In the genomic region with DNA sequence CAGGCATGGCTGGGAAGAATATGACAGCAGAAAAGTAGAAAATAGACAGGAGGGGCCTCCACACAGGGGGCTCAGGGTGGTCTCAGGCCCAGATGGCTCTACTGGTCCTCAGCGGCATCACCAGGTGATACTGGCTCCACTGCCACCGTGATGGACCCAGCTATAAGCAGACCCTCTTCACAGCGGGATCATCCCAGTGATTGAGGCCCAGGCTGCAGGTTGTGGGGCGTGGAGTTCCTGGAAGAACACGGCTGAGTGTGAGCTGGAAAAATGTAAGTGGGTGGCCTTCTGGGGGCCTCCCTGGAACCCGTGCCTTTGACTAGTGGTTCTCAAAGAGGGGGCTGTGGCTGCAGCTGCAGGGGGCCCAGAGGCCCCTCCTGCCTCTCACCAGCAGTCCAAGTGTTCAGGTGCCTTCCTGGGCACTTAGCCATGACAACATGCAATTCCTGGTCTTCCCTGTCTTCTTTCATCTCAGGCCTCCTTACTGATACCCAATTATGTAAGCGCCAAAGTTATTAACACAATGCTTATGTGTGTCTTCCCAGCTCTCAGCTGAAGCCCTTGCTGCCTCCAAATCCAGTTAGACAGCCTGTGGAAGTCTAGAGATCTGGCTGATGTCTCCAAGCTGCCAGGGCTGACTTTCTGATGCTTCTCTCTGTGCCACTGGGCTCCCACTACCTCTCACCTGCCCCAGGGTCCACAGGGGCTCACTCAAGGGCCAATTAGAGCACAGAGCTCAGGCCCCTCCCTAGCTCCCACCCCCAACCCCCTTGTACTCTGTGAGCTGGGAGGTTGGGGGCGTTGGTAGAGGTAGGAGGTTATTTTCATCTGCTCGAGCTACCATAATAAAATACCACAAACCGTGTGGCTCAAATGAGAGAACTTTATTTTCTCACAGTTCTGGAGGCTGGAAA, we compare ENCODE assay signal across 1 cellular context.
TF ChIP-seq lines count a peak whose summit lies in the region.

No MANE protein-coding gene starts in this region.

TF ChIP-seq in WTC11, 78 proteins besides CTCF, POLR2A, EP300 and RAD21 (continued from another document):
- TF ChIP-seq ZNF232 (CRISPR knock-in tag; IDR thresholded peaks at IDR 0.05) (no peak), ZNF671 (CRISPR knock-in tag; IDR thresholded peaks at IDR 0.05) (no peak), ZBTB21 (CRISPR knock-in tag; IDR thresholded peaks at IDR 0.05; ENCODE audit: borderline replicate concordance) (no peak)
- TF ChIP-seq, protein P1, sequence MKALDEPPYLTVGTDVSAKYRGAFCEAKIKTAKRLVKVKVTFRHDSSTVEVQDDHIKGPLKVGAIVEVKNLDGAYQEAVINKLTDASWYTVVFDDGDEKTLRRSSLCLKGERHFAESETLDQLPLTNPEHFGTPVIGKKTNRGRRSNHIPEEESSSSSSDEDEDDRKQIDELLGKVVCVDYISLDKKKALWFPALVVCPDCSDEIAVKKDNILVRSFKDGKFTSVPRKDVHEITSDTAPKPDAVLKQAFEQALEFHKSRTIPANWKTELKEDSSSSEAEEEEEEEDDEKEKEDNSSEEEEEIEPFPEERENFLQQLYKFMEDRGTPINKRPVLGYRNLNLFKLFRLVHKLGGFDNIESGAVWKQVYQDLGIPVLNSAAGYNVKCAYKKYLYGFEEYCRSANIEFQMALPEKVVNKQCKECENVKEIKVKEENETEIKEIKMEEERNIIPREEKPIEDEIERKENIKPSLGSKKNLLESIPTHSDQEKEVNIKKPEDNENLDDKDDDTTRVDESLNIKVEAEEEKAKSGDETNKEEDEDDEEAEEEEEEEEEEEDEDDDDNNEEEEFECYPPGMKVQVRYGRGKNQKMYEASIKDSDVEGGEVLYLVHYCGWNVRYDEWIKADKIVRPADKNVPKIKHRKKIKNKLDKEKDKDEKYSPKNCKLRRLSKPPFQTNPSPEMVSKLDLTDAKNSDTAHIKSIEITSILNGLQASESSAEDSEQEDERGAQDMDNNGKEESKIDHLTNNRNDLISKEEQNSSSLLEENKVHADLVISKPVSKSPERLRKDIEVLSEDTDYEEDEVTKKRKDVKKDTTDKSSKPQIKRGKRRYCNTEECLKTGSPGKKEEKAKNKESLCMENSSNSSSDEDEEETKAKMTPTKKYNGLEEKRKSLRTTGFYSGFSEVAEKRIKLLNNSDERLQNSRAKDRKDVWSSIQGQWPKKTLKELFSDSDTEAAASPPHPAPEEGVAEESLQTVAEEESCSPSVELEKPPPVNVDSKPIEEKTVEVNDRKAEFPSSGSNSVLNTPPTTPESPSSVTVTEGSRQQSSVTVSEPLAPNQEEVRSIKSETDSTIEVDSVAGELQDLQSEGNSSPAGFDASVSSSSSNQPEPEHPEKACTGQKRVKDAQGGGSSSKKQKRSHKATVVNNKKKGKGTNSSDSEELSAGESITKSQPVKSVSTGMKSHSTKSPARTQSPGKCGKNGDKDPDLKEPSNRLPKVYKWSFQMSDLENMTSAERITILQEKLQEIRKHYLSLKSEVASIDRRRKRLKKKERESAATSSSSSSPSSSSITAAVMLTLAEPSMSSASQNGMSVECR (CRISPR knock-in tag; IDR thresholded peaks at IDR 0.05; ENCODE audit: borderline replicate concordance): no peak
